23 cellular contexts compared by ENCODE assay signal in genomic region chr12:27957366-27957765, GRCh38. TPM values are rescaled to one million over a fixed set of nuclear protein-coding genes. Genes with fewer than 3 reads are reported as not detected.
"Had no signal": no experiment of that assay in that cellular context is flagged by ENCODE, and none has a peak within 500 bp of the region (broad histone marks: within the 10 kb centered on the region; RNA-seq: fewer than 3 reads in every experiment).

No MANE protein-coding gene starts in this region.

- ATAC-seq: gastrocnemius medialis; heart right ventricle; left cardiac atrium; left lung; left ventricle myocardium superior; lower lobe of right lung; mucosa of descending colon; naive thymus-derived CD8-positive, alpha-beta T cell had no signal

- H3K9me3 ChIP-seq: esophagus muscularis mucosa, gastrocnemius medialis, heart right ventricle, left lung, lower lobe of right lung, mucosa of descending colon had no signal

- H3K4me1 ChIP-seq: esophagus muscularis mucosa, gastrocnemius medialis, heart right ventricle, left lung, lower lobe of right lung had no signal

- DNase-seq: dermis blood vessel endothelial cell; dorsolateral prefrontal cortex; effector CD4-positive, alpha-beta T cell; effector memory CD4-positive, alpha-beta T cell; foreskin melanocyte; gastrocnemius medialis; glutamatergic neuron; head of caudate nucleus; heart right ventricle; hippocampal formation; left cardiac atrium; left lung; left ventricle myocardium superior; lower lobe of right lung; mesenchymal stem cell; mucosa of descending colon; naive B cell; naive thymus-derived CD8-positive, alpha-beta T cell had no signal

- H3K27ac ChIP-seq: coronary artery, dorsolateral prefrontal cortex, esophagus muscularis mucosa, gastrocnemius medialis, heart right ventricle, left lung, lower lobe of right lung had no signal

- H3K4me3 ChIP-seq: coronary artery, dorsolateral prefrontal cortex, esophagus muscularis mucosa, gastrocnemius medialis, heart right ventricle, left lung, lower lobe of right lung, mucosa of descending colon had no signal

- H3K27me3 ChIP-seq: esophagus muscularis mucosa had no signal

- FAIRE-seq: endothelial cell of umbilical vein, keratinocyte had no signal

RNA-seq across cellular contexts. Expression of gene PTHLH, which starts 15.2 kb away (rescaled TPM):
- total RNA-seq: dermis blood vessel endothelial cell; left ventricle myocardium superior; mesenteric fat pad; naive thymus-derived CD8-positive, alpha-beta T cell had no signal
- polyA plus RNA-seq: naive thymus-derived CD8-positive, alpha-beta T cell had no signal
